Comparison of ENCODE assay signal across 8 cellular contexts in genomic region chr11:96197801-96198465, GRCh38.
DNase-seq lines count a peak whose midpoint lies in the region; ATAC-seq lines count a peak whose summit lies in the region.

No MANE protein-coding gene starts in this region.

- peak overlapping the region in 8 of 11 experiments; percentile 30 to 90 (median 52); a peak in 16 of 22 replicates for H3K4me2 ChIP-seq in BLaER1 treated with 17β-estradiol and CSF1 and Interleukin-3, amounts not matched to agents 10 nM and 100 nM

- DNase-seq in AG08396 (ENCODE audit: low spot score), result no peak
- no peak for DNase-seq in stimulated activated CD4-positive, alpha-beta T cell treated with anti-CD3 and anti-CD28 coated beads, Interleukin-12 subunit alpha, Interleukin-12 subunit beta, amount 100 ng/mL, for 4 hours
- DNase-seq in stimulated activated CD4-positive, alpha-beta T cell treated with anti-CD3 and anti-CD28 coated beads, Interleukin-1b, Interleukin-23, amount 100 ng/mL, for 48 hours, result no peak
- no peak for DNase-seq in effector CD4-positive, alpha-beta T cell

- peaks cover 0 to 9% (median 0%) of the 10 kb centered on the region in 11 experiments; a peak in 3 of 22 replicates for H3K9me3 ChIP-seq in BLaER1 treated with 17β-estradiol and CSF1 and Interleukin-3, amounts not matched to agents 10 nM and 100 nM (replicated peaks in 1 of 11)

- ATAC-seq in GM19328 (IDR thresholded peaks at IDR 0.05; ENCODE audit: unreplicated experiment) (peak; percentile 63), HG03159 (IDR thresholded peaks at IDR 0.05; ENCODE audit: unreplicated experiment) (peak; percentile 88)
- ATAC-seq in activated T-helper 17 cell treated with anti-CD3 and anti-CD28 coated beads, Interleukin-2, amount 50 U/mL, for 72 hours (replicated peaks), result peak; percentile 53

- H3K4me3 Mint-ChIP-seq in activated T-helper 17 cell treated with anti-CD3 and anti-CD28 coated beads, Interleukin-2, amount 50 U/mL, for 72 hours, result peak overlapping the region; percentile 75

- peaks cover 14% of the 10 kb centered on the region for H3K36me3 Mint-ChIP-seq in activated T-helper 17 cell treated with anti-CD3 and anti-CD28 coated beads, Interleukin-2, amount 50 U/mL, for 72 hours (ENCODE audit: low read depth)

- no peaks in the 10 kb centered on the region for H4K20me1 ChIP-seq in BLaER1 treated with 17β-estradiol and CSF1 and Interleukin-3, amounts not matched to agents 10 nM and 100 nM

- H3K27me3 ChIP-seq in BLaER1 treated with 17β-estradiol and CSF1 and Interleukin-3, amounts not matched to agents 10 nM and 100 nM, result no peaks in the 10 kb centered on the region

- H3K27me3 Mint-ChIP-seq in activated T-helper 17 cell treated with anti-CD3 and anti-CD28 coated beads, Interleukin-2, amount 50 U/mL, for 72 hours, result no peaks in the 10 kb centered on the region

- peaks cover 0 to 94% (median 28%) of the 10 kb centered on the region in 10 experiments; a peak in 18 of 20 replicates for H3K4me1 ChIP-seq in BLaER1 treated with 17β-estradiol and CSF1 and Interleukin-3, amounts not matched to agents 10 nM and 100 nM

- no peak overlapping the region; a peak in 1 of 20 replicates for H3K4me3 ChIP-seq in BLaER1 treated with 17β-estradiol and CSF1 and Interleukin-3, amounts not matched to agents 10 nM and 100 nM

- H3K4me1 Mint-ChIP-seq in activated T-helper 17 cell treated with anti-CD3 and anti-CD28 coated beads, Interleukin-2, amount 50 U/mL, for 72 hours, result peaks cover 48% of the 10 kb centered on the region

- peaks cover 0 to 30% (median 0%) of the 10 kb centered on the region in 11 experiments; a peak in 4 of 22 replicates for H3K36me3 ChIP-seq in BLaER1 treated with 17β-estradiol and CSF1 and Interleukin-3, amounts not matched to agents 10 nM and 100 nM

- peak overlapping the region in 1 of 11 experiments; percentile 4; a peak in 2 of 22 replicates for H3K9ac ChIP-seq in BLaER1 treated with 17β-estradiol and CSF1 and Interleukin-3, amounts not matched to agents 10 nM and 100 nM

- H3K27ac Mint-ChIP-seq in activated T-helper 17 cell treated with anti-CD3 and anti-CD28 coated beads, Interleukin-2, amount 50 U/mL, for 72 hours, result peak overlapping the region; percentile 100

- H3K9me3 Mint-ChIP-seq in activated T-helper 17 cell treated with anti-CD3 and anti-CD28 coated beads, Interleukin-2, amount 50 U/mL, for 72 hours, result no peaks in the 10 kb centered on the region

- H3K27ac ChIP-seq in BLaER1 treated with 17β-estradiol and CSF1 and Interleukin-3, amounts not matched to agents 10 nM and 100 nM, result peak overlapping the region in 7 of 11 experiments; percentile 18 to 76 (median 54); a peak in 11 of 22 replicates
